8 cellular contexts compared by ENCODE assay signal in the genomic region with DNA sequence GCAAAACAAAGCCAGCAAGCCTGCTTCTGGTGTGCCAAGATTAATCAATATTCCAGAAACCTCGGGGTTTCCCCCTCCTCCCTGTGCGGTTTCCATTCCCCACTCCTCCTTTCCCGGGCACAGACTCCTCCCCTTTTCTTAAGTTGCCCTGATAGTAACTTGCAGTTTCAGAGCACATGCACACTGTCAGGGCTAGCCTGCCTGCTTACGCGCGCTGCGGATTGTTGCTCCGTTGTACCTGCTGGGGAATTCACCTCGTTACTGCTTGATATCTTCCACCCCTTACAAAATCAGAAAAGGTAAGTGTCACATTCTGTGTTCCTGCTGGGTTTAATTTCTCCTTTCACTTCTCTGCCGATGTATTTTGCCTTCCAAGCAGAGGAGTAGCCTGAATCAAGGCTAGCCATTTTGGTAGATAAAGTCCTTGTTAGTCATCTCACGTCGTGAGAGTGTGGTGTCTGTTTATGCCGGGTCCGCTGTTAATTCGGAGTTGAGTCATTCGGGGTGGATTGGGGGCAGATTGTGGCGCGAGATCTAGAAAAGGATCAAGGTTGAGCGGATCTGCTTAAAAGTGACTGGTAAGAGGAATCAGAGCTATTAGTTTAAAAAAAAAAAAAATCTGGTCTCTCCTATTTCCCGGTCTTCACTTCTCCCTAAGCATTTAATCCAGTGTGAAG. TPM values are rescaled to one million over a fixed set of nuclear protein-coding genes. Genes with fewer than 3 reads are reported as not detected.
DNase-seq lines count a peak whose midpoint lies in the region; ATAC-seq and TF ChIP-seq lines count a peak whose summit lies in the region.

A gene (plus strand): TSS at position 170 of the 677 bp plus-strand sequence. CDS start 1,818 bp downstream, outside the sequence.

- peaks cover 41% of the 10 kb centered on the region for H3K79me2 ChIP-seq in mammary epithelial cell (ENCODE audit: insufficient read depth, low read length)

- POLR2A ChIA-PET in CD8-positive, alpha-beta memory T cell (lab: Charles Lee), result no interaction called here

- no peaks in the 10 kb centered on the region for H3K9me3 ChIP-seq in CD8-positive, alpha-beta memory T cell (ENCODE audit: low read length)
- H3K9me3 ChIP-seq in mammary epithelial cell (replicated peaks; ENCODE audit: insufficient read depth, low read length), result no peaks in the 10 kb centered on the region

- H3K9me3 Mint-ChIP-seq in CD8-positive, alpha-beta memory T cell, result peaks cover 0 to 3% (median 1%) of the 10 kb centered on the region in 5 donors

- H3K4me1 Mint-ChIP-seq in CD8-positive, alpha-beta memory T cell, result peaks cover 11 to 18% (median 13%) of the 10 kb centered on the region in 3 donors

- no peak for TF ChIP-seq CTCF in mammary epithelial cell (conservative IDR thresholded peaks at IDR 0.05 in 1 of 2, IDR thresholded peaks at IDR 0.05 in 1 of 2; ENCODE audit: extremely low read depth in 1 of 2, insufficient read depth in 1 of 2, low read depth in 1 of 2, low read length in 2 of 2)

- peaks cover 27 to 69% of the 10 kb centered on the region in 2 donors for H3K27me3 Mint-ChIP-seq in CD8-positive, alpha-beta memory T cell

- peak within 1 kb of the TSS in 2 of 8 donors; percentile 17 to 19 for H3K27ac Mint-ChIP-seq in CD8-positive, alpha-beta memory T cell

- peak within 1 kb of the TSS; percentile 90 for H3K4me2 ChIP-seq in mammary epithelial cell (ENCODE audit: insufficient read depth, low read depth, low read length)

- CTCF ChIA-PET in CD8-positive, alpha-beta memory T cell (lab: Charles Lee), result no interaction called here
- CTCF ChIA-PET in mammary epithelial cell (lab: Charles Lee; ENCODE audit: low non-redundant PET), result no interaction called here

- under 1% methylated on average over 17 of the region's 20 CpGs for WGBS in mammary epithelial cell (ENCODE audit: low coverage, missing lambda C conversion rate)

- no peaks in the 10 kb centered on the region for H3K36me3 Mint-ChIP-seq in CD8-positive, alpha-beta memory T cell

- TSS peak; percentile 72 for BruUV-seq in mammary epithelial cell (replicated peaks; lab: Mats Ljungman, UMichigan)

- no peaks in the 10 kb centered on the region for H4K20me1 ChIP-seq in mammary epithelial cell (ENCODE audit: insufficient read depth, low read length)

- DNase-seq in CD8-positive, alpha-beta memory T cell, result no peak
- DNase-seq in RKO (ENCODE audit: low spot score), result peak; percentile 56
- peak; percentile 83 for DNase-seq in mammary epithelial cell
- DNase-seq in inferior parietal cortex (ENCODE audit: extremely low spot score), result peak; percentile 73
- DNase-seq in SHP77 (lab: John Stamatoyannopoulos, UW), result no peak

- H3K9ac ChIP-seq in mammary epithelial cell (ENCODE audit: insufficient read depth, low read length), result peak within 1 kb of the TSS; percentile 93

- H3K4me1 ChIP-seq in CD8-positive, alpha-beta memory T cell (ENCODE audit: insufficient read depth, low read length), result peaks cover 4% of the 10 kb centered on the region
- peaks cover 20% of the 10 kb centered on the region for H3K4me1 ChIP-seq in mammary epithelial cell (ENCODE audit: insufficient read depth, low read length)

- peak within 1 kb of the TSS; percentile 92 for H2AFZ ChIP-seq in mammary epithelial cell (ENCODE audit: low read depth, low read length)

- H3K4me3 Mint-ChIP-seq in CD8-positive, alpha-beta memory T cell, result peak within 1 kb of the TSS in 6 of 7 donors; percentile 41 to 81 (median 57)

- dilution Hi-C loops in mammary epithelial cell (cut with HindIII; ENCODE audit: low sequenced_read_pairs), result no loop called here

- H3K27me3 ChIP-seq in CD8-positive, alpha-beta memory T cell (ENCODE audit: insufficient read depth, low read length, poor library complexity, severe bottlenecking), result no peaks in the 10 kb centered on the region
- no peaks in the 10 kb centered on the region for H3K27me3 ChIP-seq in mammary epithelial cell (ENCODE audit: insufficient read depth, low read length)

- in situ Hi-C loops in mammary epithelial cell (cut with MboI; ENCODE audit: low sequenced_read_pairs in 2 of 2), result no loop called here

- intact Hi-C loops in mammary epithelial cell (cut with micrococcal nuclease), result loop anchor here (1.0 to 10.0 kb wide), 7 partner anchors 24 to 192 kb away; no protein-coding TSS in a partner anchor

- ATAC-seq in GM19324 (IDR thresholded peaks at IDR 0.05; ENCODE audit: low FRiP score, unreplicated experiment) (peak; percentile 90), HG03342 (IDR thresholded peaks at IDR 0.05; ENCODE audit: unreplicated experiment) (peak; percentile 91)

- H3K27ac ChIP-seq in CD8-positive, alpha-beta memory T cell (ENCODE audit: low read depth, low read length), result no peak within 1 kb of the TSS
- H3K27ac ChIP-seq in mammary epithelial cell (ENCODE audit: insufficient read depth, low read depth, low read length) (peak within 1 kb of the TSS; percentile 85), skin epidermis (peak within 1 kb of the TSS in 20 of 21 experiments; percentile 29 to 84 (median 68))

- no peak within 1 kb of the TSS for H3K4me3 ChIP-seq in CD8-positive, alpha-beta memory T cell (ENCODE audit: low read length)
- H3K4me3 ChIP-seq in mammary epithelial cell (replicated peaks in 1 of 3; ENCODE audit: insufficient read depth in 1 of 3, low read depth in 2 of 3, low read length in 3 of 3) (peak within 1 kb of the TSS; percentile 69 to 83 (median 69)), skin epidermis (peak within 1 kb of the TSS; percentile 37 to 55 (median 43))

- H3K36me3 ChIP-seq in CD8-positive, alpha-beta memory T cell (ENCODE audit: insufficient read depth, low read length), result no peaks in the 10 kb centered on the region
- peaks cover 4% of the 10 kb centered on the region for H3K36me3 ChIP-seq in mammary epithelial cell (ENCODE audit: insufficient read depth, low read length)

RNA-seq across cellular contexts. Expression of the gene that starts here (rescaled TPM):
- total RNA-seq in CD8-positive, alpha-beta memory T cell, result under 1 TPM; 0.35 to 0.37 TPM
- polyA plus RNA-seq in CD8-positive, alpha-beta memory T cell, result not detected
- 10 to 100 TPM; 21.7 to 24.2 TPM for total RNA-seq in mammary epithelial cell
- 14.3 TPM for polyA plus RNA-seq in mammary epithelial cell
- polyA minus RNA-seq in mammary epithelial cell, result 106 TPM

Comparison
In these comparisons a context has a peak if more than half of its experiments do, and no peak if none do; other contexts are left out.
1. RNA of the gene that starts here (total RNA-seq): 21.7 to 24.2 TPM in mammary epithelial cell; 0.35 to 0.37 TPM in CD8-positive, alpha-beta memory T cell; every median in the first group is over 10 times any median in the second.
2. RNA of the gene that starts here (polyA plus RNA-seq): 14.3 TPM in mammary epithelial cell (single experiment); not detected in CD8-positive, alpha-beta memory T cell (single experiment); every median in the first group is over 10 times any median in the second.
3. DNase-seq: peak in RKO (single experiment), mammary epithelial cell (single experiment) and inferior parietal cortex (single experiment); none in CD8-positive, alpha-beta memory T cell (0 of 5) and SHP77 (0 of 2).